2 cellular contexts compared by ENCODE assay signal in the genomic region with DNA sequence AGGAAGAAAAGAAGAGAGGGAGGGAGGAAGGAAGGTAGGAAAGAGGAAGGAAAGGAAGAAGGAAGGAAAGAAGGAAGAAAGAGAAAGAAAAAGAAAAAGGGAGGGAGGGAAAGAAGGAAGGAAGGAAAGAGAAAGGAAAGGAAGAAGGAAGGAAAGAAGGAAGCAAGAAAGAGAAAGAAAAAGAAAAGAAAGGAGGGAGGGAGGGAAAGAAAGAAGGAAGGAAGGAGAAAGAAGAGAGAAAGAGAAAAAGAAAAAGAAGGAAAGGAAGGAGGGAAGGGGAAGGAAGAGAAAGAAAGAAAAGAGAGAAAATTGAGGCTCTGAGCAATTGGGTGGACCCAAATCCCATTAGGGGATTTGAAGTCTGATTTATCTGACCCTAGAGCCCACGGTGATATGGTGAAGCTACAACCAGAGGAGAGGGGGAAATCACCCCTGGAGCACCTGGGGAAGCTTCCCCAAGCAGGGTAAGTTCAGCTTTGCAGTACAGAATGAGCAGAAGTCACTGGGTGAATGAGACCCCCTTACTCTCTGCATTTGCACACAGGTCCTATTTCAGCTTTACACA.
TF ChIP-seq lines count a peak whose summit lies in the region.

No MANE protein-coding gene starts in this region.

TF ChIP-seq in HEK293, 187 proteins besides CTCF, POLR2A, EP300 and RAD21:
- peak; percentile 96 for TF ChIP-seq ZNF366 (tag by site-specific recombination; conservative IDR thresholded peaks at IDR 0.05)
- TF ChIP-seq PRDM1 (tag by site-specific recombination; IDR thresholded peaks at IDR 0.05) = peak; percentile 69
- no peak for TF ChIP-seq HOXA7 (CRISPR knock-in tag; IDR thresholded peaks at IDR 0.05; ENCODE audit: borderline replicate concordance)

TF ChIP-seq in K562, 482 proteins besides CTCF, POLR2A, EP300 and RAD21:
- TF ChIP-seq MAFK (IDR thresholded peaks at IDR 0.05; ENCODE audit: low read length) = no peak
- no peak for TF ChIP-seq KLF16 (IDR thresholded peaks at IDR 0.05)
- TF ChIP-seq MLX (CRISPR knock-in tag; conservative IDR thresholded peaks at IDR 0.05) = no peak
- no peak for TF ChIP-seq NFIC (IDR thresholded peaks at IDR 0.05)
- no peak for TF ChIP-seq ARID3A (IDR thresholded peaks at IDR 0.05; ENCODE audit: borderline replicate concordance, low read depth, low read length)
- no peak for TF ChIP-seq RNF2 (IDR thresholded peaks at IDR 0.05)
- no peak for TF ChIP-seq RHOXF2B (CRISPR knock-in tag; conservative IDR thresholded peaks at IDR 0.05)
- TF ChIP-seq, protein P1, sequence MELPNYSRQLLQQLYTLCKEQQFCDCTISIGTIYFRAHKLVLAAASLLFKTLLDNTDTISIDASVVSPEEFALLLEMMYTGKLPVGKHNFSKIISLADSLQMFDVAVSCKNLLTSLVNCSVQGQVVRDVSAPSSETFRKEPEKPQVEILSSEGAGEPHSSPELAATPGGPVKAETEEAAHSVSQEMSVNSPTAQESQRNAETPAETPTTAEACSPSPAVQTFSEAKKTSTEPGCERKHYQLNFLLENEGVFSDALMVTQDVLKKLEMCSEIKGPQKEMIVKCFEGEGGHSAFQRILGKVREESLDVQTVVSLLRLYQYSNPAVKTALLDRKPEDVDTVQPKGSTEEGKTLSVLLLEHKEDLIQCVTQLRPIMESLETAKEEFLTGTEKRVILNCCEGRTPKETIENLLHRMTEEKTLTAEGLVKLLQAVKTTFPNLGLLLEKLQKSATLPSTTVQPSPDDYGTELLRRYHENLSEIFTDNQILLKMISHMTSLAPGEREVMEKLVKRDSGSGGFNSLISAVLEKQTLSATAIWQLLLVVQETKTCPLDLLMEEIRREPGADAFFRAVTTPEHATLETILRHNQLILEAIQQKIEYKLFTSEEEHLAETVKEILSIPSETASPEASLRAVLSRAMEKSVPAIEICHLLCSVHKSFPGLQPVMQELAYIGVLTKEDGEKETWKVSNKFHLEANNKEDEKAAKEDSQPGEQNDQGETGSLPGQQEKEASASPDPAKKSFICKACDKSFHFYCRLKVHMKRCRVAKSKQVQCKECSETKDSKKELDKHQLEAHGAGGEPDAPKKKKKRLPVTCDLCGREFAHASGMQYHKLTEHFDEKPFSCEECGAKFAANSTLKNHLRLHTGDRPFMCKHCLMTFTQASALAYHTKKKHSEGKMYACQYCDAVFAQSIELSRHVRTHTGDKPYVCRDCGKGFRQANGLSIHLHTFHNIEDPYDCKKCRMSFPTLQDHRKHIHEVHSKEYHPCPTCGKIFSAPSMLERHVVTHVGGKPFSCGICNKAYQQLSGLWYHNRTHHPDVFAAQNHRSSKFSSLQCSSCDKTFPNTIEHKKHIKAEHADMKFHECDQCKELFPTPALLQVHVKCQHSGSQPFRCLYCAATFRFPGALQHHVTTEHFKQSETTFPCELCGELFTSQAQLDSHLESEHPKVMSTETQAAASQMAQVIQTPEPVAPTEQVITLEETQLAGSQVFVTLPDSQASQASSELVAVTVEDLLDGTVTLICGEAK (IDR thresholded peaks at IDR 0.05) = no peak
- TF ChIP-seq, protein P1 (CRISPR knock-in tag; IDR thresholded peaks at IDR 0.05) = no peak
- TF ChIP-seq MTA1 (IDR thresholded peaks at IDR 0.05; ENCODE audit: borderline replicate concordance) = peak; percentile 27; the same call in 1 of the 2 replicates
- no peak for TF ChIP-seq ZNF263 (CRISPR knock-in tag; IDR thresholded peaks at IDR 0.05; ENCODE audit: borderline replicate concordance)
- TF ChIP-seq PURB (CRISPR knock-in tag; IDR thresholded peaks at IDR 0.05; ENCODE audit: low read depth) = no peak
- TF ChIP-seq MED1 (CRISPR knock-in tag; IDR thresholded peaks at IDR 0.05; ENCODE audit: borderline replicate concordance) = no peak
- TF ChIP-seq MTA2 (IDR thresholded peaks at IDR 0.05; ENCODE audit: low read depth) = peak; percentile 25; the same call in 1 of the 2 replicates
- TF ChIP-seq ASH1L (IDR thresholded peaks at IDR 0.05; ENCODE audit: borderline replicate concordance, low read depth, partially characterized antibody) = no peak
- TF ChIP-seq HDAC1 (IDR thresholded peaks at IDR 0.05) = 0 out of 4 replicates have a peak, but pooled peaks of 1 of the 2 experiments have one; percentile 19
- TF ChIP-seq E2F5 (CRISPR knock-in tag; IDR thresholded peaks at IDR 0.05) = no peak
- TF ChIP-seq, protein P2, sequence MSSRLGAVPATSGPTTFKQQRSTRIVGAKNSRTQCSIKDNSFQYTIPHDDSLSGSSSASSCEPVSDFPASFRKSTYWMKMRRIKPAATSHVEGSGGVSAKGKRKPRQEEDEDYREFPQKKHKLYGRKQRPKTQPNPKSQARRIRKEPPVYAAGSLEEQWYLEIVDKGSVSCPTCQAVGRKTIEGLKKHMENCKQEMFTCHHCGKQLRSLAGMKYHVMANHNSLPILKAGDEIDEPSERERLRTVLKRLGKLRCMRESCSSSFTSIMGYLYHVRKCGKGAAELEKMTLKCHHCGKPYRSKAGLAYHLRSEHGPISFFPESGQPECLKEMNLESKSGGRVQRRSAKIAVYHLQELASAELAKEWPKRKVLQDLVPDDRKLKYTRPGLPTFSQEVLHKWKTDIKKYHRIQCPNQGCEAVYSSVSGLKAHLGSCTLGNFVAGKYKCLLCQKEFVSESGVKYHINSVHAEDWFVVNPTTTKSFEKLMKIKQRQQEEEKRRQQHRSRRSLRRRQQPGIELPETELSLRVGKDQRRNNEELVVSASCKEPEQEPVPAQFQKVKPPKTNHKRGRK (tag; IDR thresholded peaks at IDR 0.05) = peak; percentile 99
- no peak for TF ChIP-seq E2F3 (CRISPR knock-in tag; IDR thresholded peaks at IDR 0.05)
